Comparison of ENCODE assay signal across 8 cellular contexts in genomic region chr3:10173926-10174435, GRCh38. TPM values are rescaled to one million over a fixed set of nuclear protein-coding genes. Genes with fewer than 3 reads are reported as not detected.
DNase-seq lines count a peak whose midpoint lies in the region; FAIRE-seq and TF ChIP-seq lines count a peak whose summit lies in the region.

No MANE protein-coding gene starts in this region.

- H2AFZ ChIP-seq in mammary epithelial cell (ENCODE audit: low read depth, low read length): peak overlapping the region; percentile 6

- peak overlapping the region; percentile 21 for H3K27ac ChIP-seq in mammary epithelial cell (ENCODE audit: insufficient read depth, low read depth, low read length)

- no peaks in the 10 kb centered on the region for H3K36me3 ChIP-seq in mammary epithelial cell (ENCODE audit: insufficient read depth, low read length)

- intact Hi-C loops in mammary epithelial cell (cut with micrococcal nuclease): no loop called here

- H3K4me3 ChIP-seq in mammary epithelial cell (replicated peaks in 1 of 3; ENCODE audit: insufficient read depth in 1 of 3, low read depth in 2 of 3, low read length in 3 of 3): no peak overlapping the region

- peaks cover 4% of the 10 kb centered on the region for H3K9me3 ChIP-seq in mammary epithelial cell (replicated peaks; ENCODE audit: insufficient read depth, low read length)

- peaks cover 29% of the 10 kb centered on the region for H3K79me2 ChIP-seq in mammary epithelial cell (ENCODE audit: insufficient read depth, low read length)

- 18% methylated on average over 6 of the region's 6 CpGs for WGBS in mammary epithelial cell (ENCODE audit: low coverage, missing lambda C conversion rate)

- H3K27me3 ChIP-seq in mammary epithelial cell (ENCODE audit: insufficient read depth, low read length): no peaks in the 10 kb centered on the region

- no peak for TF ChIP-seq CTCF in mammary epithelial cell (conservative IDR thresholded peaks at IDR 0.05 in 1 of 2, IDR thresholded peaks at IDR 0.05 in 1 of 2; ENCODE audit: extremely low read depth in 1 of 2, insufficient read depth in 1 of 2, low read depth in 1 of 2, low read length in 2 of 2)

- H4K20me1 ChIP-seq in mammary epithelial cell (ENCODE audit: insufficient read depth, low read length): no peaks in the 10 kb centered on the region

- DNase-seq in AML-193 (lab: John Stamatoyannopoulos, UW) (peak; percentile 83 to 84), HS-5 (ENCODE audit: low read depth) (peak; percentile 80), mammary epithelial cell (peak; percentile 63), lung microvascular endothelial cell (ENCODE audit: low read depth in 2 of 2) (peak; percentile 96 to 100), urothelium cell line (ENCODE audit: low spot score) (peak; percentile 71), HPDE6-E6E7 (ENCODE audit: extremely low spot score) (no peak), NCI-H2029 treated with DMSO at 0.1 percent for 48 hours (lab: John Stamatoyannopoulos, UW) (no peak)
- DNase-seq in activated effector memory CD4-positive, alpha-beta T cell treated with Interleukin-2 at 50 U/mL for 16 hours: no peak

- H3K4me1 ChIP-seq in mammary epithelial cell (ENCODE audit: insufficient read depth, low read length): peaks cover 12% of the 10 kb centered on the region

- peak overlapping the region; percentile 0 for H3K4me2 ChIP-seq in mammary epithelial cell (ENCODE audit: insufficient read depth, low read depth, low read length)

- FAIRE-seq in urothelium cell line (lab: Jason Lieb, UNC): no peak

- in situ Hi-C loops in mammary epithelial cell (cut with MboI; ENCODE audit: low sequenced_read_pairs in 2 of 2): no loop called here

- no peak overlapping the region for H3K9ac ChIP-seq in mammary epithelial cell (ENCODE audit: insufficient read depth, low read length)

- dilution Hi-C loops in mammary epithelial cell (cut with HindIII; ENCODE audit: low sequenced_read_pairs): no loop called here

- CTCF ChIA-PET in mammary epithelial cell (lab: Charles Lee; ENCODE audit: low non-redundant PET): no interaction called here

- no TSS peak for BruUV-seq in mammary epithelial cell (replicated peaks; lab: Mats Ljungman, UMichigan)

RNA-seq across cellular contexts. Expression of gene IRAK2, which starts 9.3 kb away (rescaled TPM):
- total RNA-seq in mammary epithelial cell (10 to 100 TPM in 1 of 2 donors, 1 to 10 TPM in 1; 2.5 to 16.9 TPM), lung microvascular endothelial cell (23.5 and 27.0 TPM in 2 replicates)
- polyA plus RNA-seq in mammary epithelial cell: 7.9 TPM
- 6.2 TPM for polyA minus RNA-seq in mammary epithelial cell

RNA-seq across cellular contexts. Expression of gene VHL, which starts 32.4 kb away (rescaled TPM):
- total RNA-seq in mammary epithelial cell (10 to 100 TPM; 34.3 to 37.5 TPM), lung microvascular endothelial cell (28.8 and 39.3 TPM in 2 replicates)
- 9.8 TPM for polyA plus RNA-seq in mammary epithelial cell
- polyA minus RNA-seq in mammary epithelial cell: 38.7 TPM

RNA-seq across cellular contexts. Expression of gene BRK1, which starts 58.5 kb away (rescaled TPM):
- 100 to 1,000 TPM in 1 of 2 donors, 10 to 100 TPM in 1; 80.4 to 134 TPM for total RNA-seq in mammary epithelial cell
- 236 TPM for polyA plus RNA-seq in mammary epithelial cell
- polyA minus RNA-seq in mammary epithelial cell: 112 TPM
- total RNA-seq in lung microvascular endothelial cell: 113 and 126 TPM in 2 replicates

Comparison
In these comparisons a context has a peak if more than half of its experiments do, and no peak if none do; other contexts are left out.
1. DNase-seq: peak in AML-193 (2 of 2), HS-5 (single experiment), mammary epithelial cell (single experiment), lung microvascular endothelial cell (2 of 2) and urothelium cell line (single experiment); none in HPDE6-E6E7 (single experiment), NCI-H2029 treated with DMSO at 0.1 percent for 48 hours (single experiment) and activated effector memory CD4-positive, alpha-beta T cell treated with Interleukin-2 at 50 U/mL for 16 hours (single experiment).